ENCODE assay signal across 37 cellular contexts in the genomic region with DNA sequence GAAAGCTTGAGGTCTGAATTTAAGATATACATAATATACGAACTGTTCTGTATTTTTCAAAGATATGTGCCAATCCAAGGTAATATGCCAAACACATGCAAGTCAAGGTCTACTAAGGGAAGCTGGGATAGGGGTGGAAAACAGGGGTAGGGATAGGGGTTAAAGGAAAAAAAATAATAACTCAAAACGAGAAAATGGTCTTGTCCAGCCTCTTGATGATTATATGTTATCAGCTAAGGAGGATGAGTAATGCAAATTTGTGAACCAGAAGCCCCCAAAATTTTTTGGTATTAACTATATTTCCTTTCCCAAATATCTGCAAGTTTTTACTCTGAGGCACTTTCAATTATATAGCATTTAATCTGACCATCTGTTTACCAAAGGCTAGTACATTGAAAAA.
DNase-seq lines count a peak whose midpoint lies in the region; ATAC-seq, FAIRE-seq and TF ChIP-seq lines count a peak whose summit lies in the region.
"Had no signal": no experiment of that assay in that cellular context is flagged by ENCODE, and none has a peak within 500 bp of the region (broad histone marks: within the 10 kb centered on the region; RNA-seq: fewer than 3 reads in every experiment).

No MANE protein-coding gene starts in this region.

- H3K9ac ChIP-seq in HepG2 (ENCODE audit: insufficient read depth, low read depth, low read length) (no peak overlapping the region), K562 (ENCODE audit: insufficient read depth in 1 of 2, low read depth in 2 of 2, low read length in 2 of 2) (no peak overlapping the region)
- H3K9ac ChIP-seq: BLaER1; BLaER1 treated with 17β-estradiol and CSF1 and Interleukin-3, amounts not matched to agents 10 nM and 100 nM had no signal

- no peaks in the 10 kb centered on the region for H4K20me1 ChIP-seq in HepG2 (ENCODE audit: insufficient read depth, low read length)
- no peaks in the 10 kb centered on the region for H4K20me1 ChIP-seq in K562 (replicated peaks; ENCODE audit: control insufficient read depth, insufficient read depth, low read length)
- H4K20me1 ChIP-seq: BLaER1; BLaER1 treated with 17β-estradiol and CSF1 and Interleukin-3, amounts not matched to agents 10 nM and 100 nM had no signal

- CTCF ChIA-PET in HepG2 (lab: Yijun Ruan, JAX; ENCODE audit: low intra/inter-chr PET ratio, low total read pairs) (no interaction called here), K562 (lab: Yijun Ruan, JAX; ENCODE audit: low intra/inter-chr PET ratio) (no interaction called here)

- no peak for TF ChIP-seq RAD21 in HepG2 (CRISPR knock-in tag; IDR thresholded peaks at IDR 0.05)
- TF ChIP-seq RAD21 in K562 (CRISPR knock-in tag; conservative IDR thresholded peaks at IDR 0.05 in 1 of 2, IDR thresholded peaks at IDR 0.05 in 1 of 2), result no peak

- BruUV-seq in HepG2 (replicated peaks; lab: Mats Ljungman, UMichigan) (no TSS peak), K562 (replicated peaks; lab: Mats Ljungman, UMichigan) (no TSS peak)

- WGBS in HepG2 (ENCODE audit: low lambda C conversion rate), result 36% methylated on average over 2 of the region's 2 CpGs
- WGBS in right lobe of liver (ENCODE audit: insufficient coverage, low coverage, low lambda C conversion rate, missing lambda C conversion rate), result 73% methylated on average over 2 of the region's 2 CpGs
- WGBS in K562 (ENCODE audit: insufficient coverage, low coverage, missing lambda C conversion rate), result 24% methylated on average over 2 of the region's 2 CpGs

- no peak overlapping the region for H2AFZ ChIP-seq in HepG2 (ENCODE audit: low read length)
- peak overlapping the region; percentile 26; the same call in 1 of the 2 replicates for H2AFZ ChIP-seq in K562 (ENCODE audit: low read depth, low read length)

- H3K4me1 ChIP-seq in HepG2 (ENCODE audit: insufficient read depth, low read length) (no peaks in the 10 kb centered on the region), right lobe of liver (no peaks in the 10 kb centered on the region), K562 (replicated peaks in 1 of 2; ENCODE audit: control insufficient read depth in 2 of 2, insufficient read depth in 2 of 2, low read length in 2 of 2) (no peaks in the 10 kb centered on the region)
- H3K4me1 ChIP-seq: A549; BE2C; BLaER1; BLaER1 treated with 17β-estradiol and CSF1 and Interleukin-3, amounts not matched to agents 10 nM and 100 nM; Caco-2 had no signal

- in situ Hi-C loops in HepG2 (cut with HindIII; ENCODE audit: extremely low pct_ligation_motif_present, low pct_unique_long_range_greater_than_20kb) (no loop called here), K562 (cut with MboI) (no loop called here)

- no peaks in the 10 kb centered on the region for H3K27me3 Mint-ChIP-seq in neural crest cell (ENCODE audit: low read depth)
- H3K27me3 Mint-ChIP-seq: B cell; CD4-positive, alpha-beta memory T cell; CD4-positive, alpha-beta T cell; CD4-positive, CD25-positive, alpha-beta regulatory T cell; CD8-positive, alpha-beta memory T cell had no signal

- no peaks in the 10 kb centered on the region for H3K9me1 ChIP-seq in K562 (ENCODE audit: control insufficient read depth, insufficient read depth, low read length)

- TF ChIP-seq POLR2A in HepG2 (IDR thresholded peaks at IDR 0.05; ENCODE audit: insufficient read depth in 1 of 2, low read depth in 2 of 2, low read length in 2 of 2), result no peak
- no peak for TF ChIP-seq POLR2A in right lobe of liver (IDR thresholded peaks at IDR 0.05)
- TF ChIP-seq POLR2A in K562 (conservative IDR thresholded peaks at IDR 0.05), result no peak

- FAIRE-seq in HepG2 (lab: Jason Lieb, UNC) (no peak), GM19239 (lab: Jason Lieb, UNC) (peak; percentile 62), K562 (lab: Jason Lieb, UNC) (no peak), RCC 7860 (lab: Jason Lieb, UNC) (no peak)
- FAIRE-seq: A204.1, A549, D721Med had no signal

- H3K4me2 ChIP-seq in HepG2 (ENCODE audit: low read depth, low read length) (no peak overlapping the region), K562 (ENCODE audit: insufficient read depth, low read length) (no peak overlapping the region)
- H3K4me2 ChIP-seq: A549; BLaER1; BLaER1 treated with 17β-estradiol and CSF1 and Interleukin-3, amounts not matched to agents 10 nM and 100 nM had no signal

- H3K36me3 ChIP-seq in HepG2 (replicated peaks in 1 of 2; ENCODE audit: control insufficient read depth in 1 of 2, insufficient read depth in 2 of 2, low read length in 2 of 2) (no peaks in the 10 kb centered on the region), right lobe of liver (no peaks in the 10 kb centered on the region), K562 (ENCODE audit: control insufficient read depth, insufficient read depth, low read length) (no peaks in the 10 kb centered on the region)
- H3K36me3 ChIP-seq: BE2C, BLaER1 had no signal

- POLR2A ChIA-PET in HepG2 (lab: Yijun Ruan, JAX) (no interaction called here), K562 (lab: Yijun Ruan, JAX) (interaction anchor here (0.7 to 1.1 kb wide), 2 partner anchors 12 to 23 kb away, joined by 3 to 4 read pairs; no protein-coding TSS in a partner anchor)

- H3K27ac ChIP-seq in HepG2 (ENCODE audit: extremely low read length, insufficient read depth, low read length) (no peak overlapping the region), right lobe of liver (no peak overlapping the region), K562 (ENCODE audit: extremely low read depth, low read depth, low read length) (no peak overlapping the region)
- H3K27ac ChIP-seq: 22Rv1; A549; BLaER1; BLaER1 treated with 17β-estradiol and CSF1 and Interleukin-3, amounts not matched to agents 10 nM and 100 nM; C4-2B had no signal

- no peaks in the 10 kb centered on the region for H3K27me3 ChIP-seq in HepG2 (ENCODE audit: control insufficient read depth in 1 of 2, insufficient read depth in 2 of 2, low read length in 2 of 2)
- no peaks in the 10 kb centered on the region for H3K27me3 ChIP-seq in right lobe of liver
- no peaks in the 10 kb centered on the region for H3K27me3 ChIP-seq in K562 (ENCODE audit: control insufficient read depth in 2 of 2, insufficient read depth in 2 of 2, low read length in 2 of 2)
- H3K27me3 ChIP-seq: BE2C; BLaER1; BLaER1 treated with 17β-estradiol and CSF1 and Interleukin-3, amounts not matched to agents 10 nM and 100 nM had no signal

- TF ChIP-seq EP300 in HepG2 (IDR thresholded peaks at IDR 0.05; ENCODE audit: low read depth in 2 of 2, low read length in 2 of 2), result no peak
- TF ChIP-seq EP300 in HepG2 (CRISPR knock-in tag; IDR thresholded peaks at IDR 0.05; ENCODE audit: borderline replicate concordance), result no peak
- TF ChIP-seq EP300 in K562 (IDR thresholded peaks at IDR 0.05; ENCODE audit: low read length), result no peak

- H3K27ac Mint-ChIP-seq in neural crest cell (ENCODE audit: unreplicated experiment), result peak overlapping the region; percentile 81
- H3K27ac Mint-ChIP-seq: B cell; CD14-positive monocyte; CD4-positive, alpha-beta memory T cell; CD4-positive, alpha-beta T cell; CD4-positive, CD25-positive, alpha-beta regulatory T cell; CD8-positive, alpha-beta T cell had no signal

- ATAC-seq in HepG2 (no peak), right lobe of liver (no peak), K562 (no peak), sciatic nerve (no peak)
- ATAC-seq: A549; CD8-positive, alpha-beta T cell had no signal

- H3K79me2 ChIP-seq in HepG2 (ENCODE audit: insufficient read depth, low read length) (no peaks in the 10 kb centered on the region), K562 (ENCODE audit: control insufficient read depth, insufficient read depth, low read length) (no peaks in the 10 kb centered on the region)

- peaks cover 7% of the 10 kb centered on the region for H3K4me1 Mint-ChIP-seq in neural crest cell
- H3K4me1 Mint-ChIP-seq: CD14-positive monocyte; CD4-positive, alpha-beta memory T cell; CD4-positive, CD25-positive, alpha-beta regulatory T cell had no signal

- H3K9me3 Mint-ChIP-seq in neural crest cell, result peaks cover 7% of the 10 kb centered on the region
- H3K9me3 Mint-ChIP-seq: CD8-positive, alpha-beta T cell had no signal

- H3K4me3 ChIP-seq in HepG2 (replicated peaks in 1 of 3; ENCODE audit: insufficient read depth in 1 of 3, low read depth in 2 of 3, low read length in 3 of 3), result no peak overlapping the region
- H3K4me3 ChIP-seq in right lobe of liver, result no peak overlapping the region
- H3K4me3 ChIP-seq in K562, result no peak overlapping the region
- H3K4me3 ChIP-seq: A549; BLaER1; BLaER1 treated with 17β-estradiol and CSF1 and Interleukin-3, amounts not matched to agents 10 nM and 100 nM had no signal

- DNase-seq in HepG2 (ENCODE audit: low spot score), result no peak
- no peak for DNase-seq in right lobe of liver
- DNase-seq in GM19239 (ENCODE audit: insufficient read length, low spot score), result no peak
- DNase-seq in K562 (ENCODE audit: extremely low read depth in 1 of 4, low spot score in 3 of 4), result no peak
- no peak for DNase-seq in neural crest cell (ENCODE audit: low read depth, low spot score)
- DNase-seq in RCC 7860 (ENCODE audit: low spot score), result no peak
- no peak for DNase-seq in NCI-H510A (lab: John Stamatoyannopoulos, UW)
- DNase-seq in sciatic nerve (ENCODE audit: low spot score), result no peak
- DNase-seq: 8988T; ACHN; AML-193; BE2C; C1 segment of cervical spinal cord; Caco-2; Calu3; CD4-positive, alpha-beta memory T cell; CD4-positive, alpha-beta T cell; CD4-positive, CD25-positive, alpha-beta regulatory T cell; CD8-positive, alpha-beta memory T cell; CD8-positive, alpha-beta T cell; COR-L47; DMS 273 treated with DMSO at 0.1 percent for 48 hours; DMS153; DMS53; DMS79; DMS79 treated with DMSO at 0.1 percent for 48 hours; DND-41; EL had no signal

- TF ChIP-seq CTCF in HepG2 (CRISPR knock-in tag; IDR thresholded peaks at IDR 0.05) (no peak), right lobe of liver (IDR thresholded peaks at IDR 0.05) (no peak), K562 (IDR thresholded peaks at IDR 0.05 in 2 of 3, conservative IDR thresholded peaks at IDR 0.05 in 1 of 3; ENCODE audit: insufficient read depth in 2 of 3, low read depth in 1 of 3, low read length in 3 of 3) (no peak), neural crest cell (conservative IDR thresholded peaks at IDR 0.05) (no peak)

- H3K9me3 ChIP-seq in HepG2 (ENCODE audit: low read length) (no peaks in the 10 kb centered on the region), right lobe of liver (no peaks in the 10 kb centered on the region), K562 (replicated peaks; ENCODE audit: control insufficient read depth, insufficient read depth, low read depth, low read length) (no peaks in the 10 kb centered on the region)
- H3K9me3 ChIP-seq: A549, BE2C, BLaER1 had no signal

- no peak overlapping the region for H3K4me3 Mint-ChIP-seq in neural crest cell
- H3K4me3 Mint-ChIP-seq: B cell; CD14-positive monocyte; CD4-positive, alpha-beta memory T cell; CD4-positive, alpha-beta T cell; CD4-positive, CD25-positive, alpha-beta regulatory T cell; CD8-positive, alpha-beta memory T cell; CD8-positive, alpha-beta T cell had no signal

- peaks cover 19% of the 10 kb centered on the region for H3K36me3 Mint-ChIP-seq in neural crest cell (ENCODE audit: low read depth)
- H3K36me3 Mint-ChIP-seq: CD4-positive, CD25-positive, alpha-beta regulatory T cell had no signal

- intact Hi-C loops in HepG2 (cut with micrococcal nuclease; ENCODE audit: unreplicated experiment), result no loop called here
- intact Hi-C loops in right lobe of liver (cut with DNase I), result no loop called here
- intact Hi-C loops in K562 (cut with micrococcal nuclease), result no loop called here
- intact Hi-C loops in sciatic nerve (cut with DNase I), result no loop called here

TF ChIP-seq in K562, 482 proteins besides CTCF, POLR2A, EP300 and RAD21 (continues in another document):
- TF ChIP-seq L3MBTL2 (IDR thresholded peaks at IDR 0.05) (no peak), HNRNPK (IDR thresholded peaks at IDR 0.05; ENCODE audit: low read depth, low read length, poor library complexity, severe bottlenecking) (peak; percentile 81)
